Comparison of ENCODE assay signal across 1 cellular context in genomic region chr11:125494987-125495725, GRCh38.
A peak's percentile ranks its signal among the peaks of the same experiment; 100 is the strongest.
TF ChIP-seq lines count a peak whose summit lies in the region.

No MANE protein-coding gene starts in this region.

TF ChIP-seq in H1, 55 proteins besides CTCF, POLR2A, EP300 and RAD21 (continued from another document):
- TF ChIP-seq E2F6 (IDR thresholded peaks at IDR 0.05) (peak; percentile 49; the same call in 1 of the 2 replicates), TAF1 (IDR thresholded peaks at IDR 0.05; ENCODE audit: low read depth, low read length) (0 out of 2 replicates have a peak, but pooled peaks have one; percentile 14), BRCA1 (IDR thresholded peaks at IDR 0.05; ENCODE audit: low read depth, low read length) (no peak), RBBP5 (IDR thresholded peaks at IDR 0.05; ENCODE audit: borderline replicate concordance, low read depth, low read length) (peak; percentile 62; the same call in 1 of the 2 replicates), CEBPB (IDR thresholded peaks at IDR 0.05; ENCODE audit: low read depth, low read length) (no peak), MAFK (IDR thresholded peaks at IDR 0.05; ENCODE audit: low read depth, low read length) (no peak), SRF (IDR thresholded peaks at IDR 0.05; ENCODE audit: low read depth, low read length) (no peak), KDM5A (IDR thresholded peaks at IDR 0.05; ENCODE audit: low read length) (no peak), ASH2L (IDR thresholded peaks at IDR 0.05; ENCODE audit: low read length) (peak; percentile 60), CREB1 (IDR thresholded peaks at IDR 0.05) (no peak; the same call in 1 of the 2 replicates), BCL11A (IDR thresholded peaks at IDR 0.05; ENCODE audit: low read depth in 2 of 2, low read length in 2 of 2) (no peak), GTF2F1 (IDR thresholded peaks at IDR 0.05; ENCODE audit: borderline replicate concordance, low read depth, low read length) (0 out of 2 replicates have a peak, but pooled peaks have one; percentile 10), NANOG (IDR thresholded peaks at IDR 0.05; ENCODE audit: insufficient read depth, low read depth, low read length, poor library complexity, severe bottlenecking) (no peak)
